In the genomic region with DNA sequence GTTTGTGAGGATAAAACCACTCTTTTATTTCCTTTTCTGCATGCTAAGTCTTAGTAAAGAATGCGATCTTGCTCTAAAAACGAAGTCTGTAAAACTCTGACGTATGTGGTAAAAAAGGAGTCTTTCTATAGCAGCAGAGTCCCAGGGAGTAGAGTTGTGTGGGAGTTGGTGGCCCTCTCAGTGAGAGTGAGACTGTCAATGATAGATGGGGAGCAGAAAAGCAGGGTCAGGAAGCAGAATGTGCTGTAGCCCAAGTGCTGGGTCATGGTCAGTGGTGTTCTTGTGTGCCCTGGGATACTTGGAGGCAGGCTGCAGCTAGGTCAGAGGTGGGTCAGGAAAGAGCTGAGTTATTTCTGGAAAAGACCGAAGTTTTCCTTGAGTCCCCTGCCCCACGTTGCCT, we compare ENCODE assay signal across 31 cellular contexts. TPM values are rescaled to one million over a fixed set of nuclear protein-coding genes. Genes with fewer than 3 reads are reported as not detected.
DNase-seq lines count a peak whose midpoint lies in the region; ATAC-seq, FAIRE-seq and TF ChIP-seq lines count a peak whose summit lies in the region.
"Had no signal": no experiment of that assay in that cellular context is flagged by ENCODE, and none has a peak within 500 bp of the region (broad histone marks: within the 10 kb centered on the region; RNA-seq: fewer than 3 reads in every experiment).

No MANE protein-coding gene starts in this region.

- H3K9me3 Mint-ChIP-seq in MCF 10A (ENCODE audit: unreplicated experiment): no peaks in the 10 kb centered on the region
- H3K9me3 Mint-ChIP-seq in mesothelial cell of epicardium: no peaks in the 10 kb centered on the region
- H3K9me3 Mint-ChIP-seq in activated CD4-positive, alpha-beta T cell treated with anti-CD3 and anti-CD28 coated beads, Interleukin-2, amount 10 ng/mL, durations not matched to agents 24 days and 14 days: no peaks in the 10 kb centered on the region
- H3K9me3 Mint-ChIP-seq: CD8-positive, alpha-beta memory T cell had no signal

- ATAC-seq in K562 (peak; percentile 56; the same call in 2 of the 3 replicates), body of pancreas (no peak), HG03571 (IDR thresholded peaks at IDR 0.05; ENCODE audit: unreplicated experiment) (no peak)
- ATAC-seq: HCT116, PC-3 had no signal

- TF ChIP-seq RAD21 in K562 (CRISPR knock-in tag; conservative IDR thresholded peaks at IDR 0.05 in 1 of 2, IDR thresholded peaks at IDR 0.05 in 1 of 2): no peak

- H3K36me3 ChIP-seq in breast epithelium: no peaks in the 10 kb centered on the region
- no peaks in the 10 kb centered on the region for H3K36me3 ChIP-seq in K562 (ENCODE audit: control insufficient read depth, insufficient read depth, low read length)
- no peaks in the 10 kb centered on the region for H3K36me3 ChIP-seq in tibial artery
- H3K36me3 ChIP-seq in body of pancreas (replicated peaks in 1 of 2; ENCODE audit: insufficient read depth in 1 of 2, low read depth in 2 of 2): no peaks in the 10 kb centered on the region
- H3K36me3 ChIP-seq: BE2C, MG63 had no signal

- H3K27ac ChIP-seq in breast epithelium (no peak overlapping the region), K562 (ENCODE audit: extremely low read depth, low read depth, low read length) (no peak overlapping the region), tibial artery (peak overlapping the region; percentile 18 to 29), body of pancreas (no peak overlapping the region)
- H3K27ac ChIP-seq: 22Rv1, GM23248, HL-60 had no signal

- intact Hi-C loops in MCF 10A (cut with micrococcal nuclease) (no loop called here), breast epithelium (cut with DNase I; ENCODE audit: low total_unique reads) (no loop called here), K562 (cut with micrococcal nuclease) (loop anchor here (10.0 kb wide), 1 partner anchor 567 kb away; a partner anchor contains a TSS), tibial artery (cut with DNase I; ENCODE audit: low total_unique reads) (loop anchor here (10.0 kb wide), 1 partner anchor 747 kb away; no protein-coding TSS in a partner anchor), body of pancreas (cut with DNase I) (no loop called here)
- intact Hi-C loops in activated CD4-positive, alpha-beta T cell treated with anti-CD3 and anti-CD28 coated beads, Interleukin-2, amount 10 ng/mL, durations not matched to agents 24 days and 14 days (cut with micrococcal nuclease): no loop called here

- POLR2A ChIA-PET in MCF 10A (lab: Yijun Ruan, JAX): no interaction called here
- POLR2A ChIA-PET in K562 (lab: Yijun Ruan, JAX): no interaction called here

- no peaks in the 10 kb centered on the region for H3K27me3 Mint-ChIP-seq in MCF 10A (ENCODE audit: insufficient read depth, unreplicated experiment)
- no peaks in the 10 kb centered on the region for H3K27me3 Mint-ChIP-seq in mesothelial cell of epicardium (ENCODE audit: low read depth)
- peaks cover 3% of the 10 kb centered on the region for H3K27me3 Mint-ChIP-seq in activated CD4-positive, alpha-beta T cell treated with anti-CD3 and anti-CD28 coated beads, Interleukin-2, amount 10 ng/mL, durations not matched to agents 24 days and 14 days

- in situ Hi-C loops in K562 (cut with MboI): loop anchor here (25.0 kb wide), 1 partner anchor 754 kb away; no protein-coding TSS in a partner anchor

- no peak for TF ChIP-seq EP300 in K562 (IDR thresholded peaks at IDR 0.05; ENCODE audit: low read length)

- H3K4me3 ChIP-seq in breast epithelium (no peak overlapping the region), K562 (no peak overlapping the region), tibial artery (no peak overlapping the region), body of pancreas (no peak overlapping the region)
- H3K4me3 ChIP-seq: GM23248, MG63 had no signal

- H4K20me1 ChIP-seq in K562 (replicated peaks; ENCODE audit: control insufficient read depth, insufficient read depth, low read length): no peaks in the 10 kb centered on the region

- BruUV-seq in MCF 10A (replicated peaks; lab: Mats Ljungman, UMichigan) (no TSS peak), K562 (replicated peaks; lab: Mats Ljungman, UMichigan) (no TSS peak)

- peak overlapping the region; percentile 20 for H3K27ac Mint-ChIP-seq in MCF 10A (ENCODE audit: low read depth, unreplicated experiment)
- H3K27ac Mint-ChIP-seq in mesothelial cell of epicardium: peak overlapping the region; percentile 58
- no peak overlapping the region for H3K27ac Mint-ChIP-seq in activated CD4-positive, alpha-beta T cell treated with anti-CD3 and anti-CD28 coated beads, Interleukin-2, amount 10 ng/mL, durations not matched to agents 24 days and 14 days
- H3K27ac Mint-ChIP-seq: CD14-positive monocyte; CD8-positive, alpha-beta memory T cell had no signal

- TF ChIP-seq CTCF in MCF 10A (IDR thresholded peaks at IDR 0.05; ENCODE audit: unreplicated experiment) (no peak), breast epithelium (IDR thresholded peaks at IDR 0.05) (no peak), K562 (IDR thresholded peaks at IDR 0.05 in 2 of 3, conservative IDR thresholded peaks at IDR 0.05 in 1 of 3; ENCODE audit: insufficient read depth in 2 of 3, low read depth in 1 of 3, low read length in 3 of 3) (no peak), mesothelial cell of epicardium (IDR thresholded peaks at IDR 0.05; ENCODE audit: unreplicated experiment) (no peak), tibial artery (IDR thresholded peaks at IDR 0.05) (no peak), body of pancreas (IDR thresholded peaks at IDR 0.05) (no peak)

- H3K9ac ChIP-seq in K562 (ENCODE audit: insufficient read depth in 1 of 2, low read depth in 2 of 2, low read length in 2 of 2): no peak overlapping the region
- H3K9ac ChIP-seq: GM23248, SK-N-SH had no signal

- TF ChIP-seq POLR2A in breast epithelium (IDR thresholded peaks at IDR 0.05) (no peak), K562 (conservative IDR thresholded peaks at IDR 0.05) (no peak), body of pancreas (IDR thresholded peaks at IDR 0.05) (no peak)

- WGBS in K562 (ENCODE audit: insufficient coverage, low coverage, missing lambda C conversion rate): 15% methylated on average over 5 of the region's 5 CpGs
- WGBS in body of pancreas, 2 donors: 53 to 63% methylated on average over 5 of the region's 5 CpGs

- no peak overlapping the region for H2AFZ ChIP-seq in K562 (ENCODE audit: low read depth, low read length)
- H2AFZ ChIP-seq: GM23248 had no signal

- H3K27me3 ChIP-seq in breast epithelium: no peaks in the 10 kb centered on the region
- H3K27me3 ChIP-seq in K562 (ENCODE audit: control insufficient read depth in 2 of 2, insufficient read depth in 2 of 2, low read length in 2 of 2): no peaks in the 10 kb centered on the region; a peak in 1 of 5 replicates
- no peaks in the 10 kb centered on the region for H3K27me3 ChIP-seq in tibial artery
- H3K27me3 ChIP-seq in body of pancreas: no peaks in the 10 kb centered on the region
- H3K27me3 ChIP-seq: MG63 had no signal

- CTCF ChIA-PET in MCF 10A (lab: Yijun Ruan, JAX) (interaction anchor here (0.7 to 1.2 kb wide), 3 partner anchors 419 to 1077 kb away, joined by 3 to 6 read pairs (median 3); no protein-coding TSS in a partner anchor), K562 (lab: Yijun Ruan, JAX; ENCODE audit: low intra/inter-chr PET ratio) (interaction anchor here (1.0 kb wide), 1 partner anchor 961 kb away, joined by 3 read pairs; no protein-coding TSS in a partner anchor)

- H3K4me2 ChIP-seq in K562 (ENCODE audit: insufficient read depth, low read length): no peak overlapping the region
- H3K4me2 ChIP-seq: SK-N-SH had no signal

- H3K36me3 Mint-ChIP-seq in MCF 10A (ENCODE audit: insufficient read depth, unreplicated experiment) (no peaks in the 10 kb centered on the region), mesothelial cell of epicardium (no peaks in the 10 kb centered on the region)
- H3K36me3 Mint-ChIP-seq in activated CD4-positive, alpha-beta T cell treated with anti-CD3 and anti-CD28 coated beads, Interleukin-2, amount 10 ng/mL, durations not matched to agents 24 days and 14 days (ENCODE audit: low read depth): no peaks in the 10 kb centered on the region
- H3K36me3 Mint-ChIP-seq: CD14-positive monocyte; CD8-positive, alpha-beta memory T cell had no signal

- H3K9me3 ChIP-seq in breast epithelium (no peaks in the 10 kb centered on the region), K562 (replicated peaks; ENCODE audit: control insufficient read depth, insufficient read depth, low read depth, low read length) (no peaks in the 10 kb centered on the region), tibial artery (no peaks in the 10 kb centered on the region), body of pancreas (no peaks in the 10 kb centered on the region)
- H3K9me3 ChIP-seq: BE2C, MG63, SK-N-SH had no signal

- H3K4me1 Mint-ChIP-seq in MCF 10A (ENCODE audit: insufficient read depth, unreplicated experiment) (peaks cover 9% of the 10 kb centered on the region), mesothelial cell of epicardium (peaks cover 23% of the 10 kb centered on the region)
- H3K4me1 Mint-ChIP-seq in activated CD4-positive, alpha-beta T cell treated with anti-CD3 and anti-CD28 coated beads, Interleukin-2, amount 10 ng/mL, durations not matched to agents 24 days and 14 days: no peaks in the 10 kb centered on the region
- H3K4me1 Mint-ChIP-seq: CD14-positive monocyte; CD8-positive, alpha-beta memory T cell had no signal

- no peaks in the 10 kb centered on the region for H3K9me1 ChIP-seq in K562 (ENCODE audit: control insufficient read depth, insufficient read depth, low read length)

- no peaks in the 10 kb centered on the region for H3K4me1 ChIP-seq in breast epithelium
- H3K4me1 ChIP-seq in K562 (replicated peaks in 1 of 2; ENCODE audit: control insufficient read depth in 2 of 2, insufficient read depth in 2 of 2, low read length in 2 of 2): no peaks in the 10 kb centered on the region
- peaks cover 0 to 48% (median 21%) of the 10 kb centered on the region in 4 donors for H3K4me1 ChIP-seq in tibial artery
- H3K4me1 ChIP-seq in body of pancreas: no peaks in the 10 kb centered on the region
- H3K4me1 ChIP-seq: BE2C had no signal

- FAIRE-seq in K562 (lab: Jason Lieb, UNC): no peak
- FAIRE-seq: GM12892 had no signal

- H3K79me2 ChIP-seq in K562 (ENCODE audit: control insufficient read depth, insufficient read depth, low read length): no peaks in the 10 kb centered on the region

- H3K4me3 Mint-ChIP-seq in MCF 10A (ENCODE audit: unreplicated experiment): no peak overlapping the region
- H3K4me3 Mint-ChIP-seq in mesothelial cell of epicardium: no peak overlapping the region
- no peak overlapping the region for H3K4me3 Mint-ChIP-seq in activated CD4-positive, alpha-beta T cell treated with anti-CD3 and anti-CD28 coated beads, Interleukin-2, amount 10 ng/mL, durations not matched to agents 24 days and 14 days
- H3K4me3 Mint-ChIP-seq: CD14-positive monocyte; CD8-positive, alpha-beta memory T cell had no signal

- no peak for DNase-seq in MCF 10A (ENCODE audit: unreplicated experiment)
- no peak for DNase-seq in breast epithelium (ENCODE audit: low spot score in 2 of 2)
- peak in 2 of 4 experiments; percentile 6 to 7 for DNase-seq in K562 (ENCODE audit: extremely low read depth in 1 of 4, low spot score in 3 of 4)
- no peak for DNase-seq in mesothelial cell of epicardium (ENCODE audit: low spot score in 2 of 2, unreplicated experiment in 2 of 2)
- DNase-seq in tibial artery: no peak
- no peak for DNase-seq in activated CD4-positive, alpha-beta T cell treated with anti-CD3 and anti-CD28 coated beads, Interleukin-2, amount 10 ng/mL, durations not matched to agents 24 days and 14 days
- no peak for DNase-seq in body of pancreas
- DNase-seq: ACHN; BE2C; CD8-positive, alpha-beta memory T cell; DMS153; DND-41; GM23248; KBM-7; MG63; NCI-H1105 treated with DMSO at 0.1 percent for 48 hours; NCI-H146; NCI-H2029; NCI-H446; NCI-H524 treated with DMSO at 0.1 percent for 48 hours; NCI-H82; NK-92 treated with Interleukin-12 subunit alpha and Interleukin-12 subunit beta, amount 100 ng/mL, for 24 hours; PC-3; SK-N-SH had no signal

RNA-seq across cellular contexts. Expression of a gene that starts 20.3 kb away (rescaled TPM):
- total RNA-seq in MCF 10A (2022) (not detected in 2 replicates), breast epithelium (not detected), K562 (2014; rRNA removed) (not detected in 2 replicates), K562 (2014; rRNA removed; fragmentation: Illumina TruSeq; extraction: Trizol) (not detected in 2 replicates), K562 (2015; rRNA removed; fragmentation: Illumina TruSeq; extraction: Trizol) (not detected in 2 replicates), K562 (2021) (not detected in 2 replicates), mesothelial cell of epicardium (not detected in 3 replicates), body of pancreas (not detected)
- not detected in 2 replicates for total RNA-seq in K562 (2011; cell fraction: chromatin; rRNA removed; ENCODE audit: low replicate concordance)
- total RNA-seq in K562 (2011; cell fraction: nucleolus; rRNA removed): not detected in 2 replicates
- total RNA-seq in K562 (2011; cell fraction: nucleoplasm; rRNA removed): not detected in 2 replicates
- polyA plus RNA-seq in K562 (2011; rRNA removed) (not detected in 2 replicates), K562 (2014; fragmentation: Illumina TruSeq; extraction: Trizol) (not detected in 2 replicates), K562 (2014; fragmentation: Nextera tagmentation; extraction: Ambion mirVana) (not detected), K562 (2014; rRNA removed) (not detected in 2 replicates)
- polyA plus RNA-seq in K562 (2011; cell fraction: cytosol; rRNA removed): not detected in 2 replicates
- polyA plus RNA-seq in K562 (2011; cell fraction: nucleus; rRNA removed): not detected in 2 replicates
- polyA plus RNA-seq in K562 (2012): not detected in 2 replicates
- polyA minus RNA-seq in K562 (2011; rRNA and poly(A)+ RNA removed): not detected in 2 replicates
- not detected in 2 replicates for polyA minus RNA-seq in K562 (2011; cell fraction: cytosol; rRNA and poly(A)+ RNA removed)
- not detected in 2 replicates for polyA minus RNA-seq in K562 (2011; cell fraction: nucleus; rRNA and poly(A)+ RNA removed)
- total RNA-seq in activated CD4-positive, alpha-beta T cell treated with anti-CD3 and anti-CD28 coated beads, Interleukin-2, amount 10 ng/mL, durations not matched to agents 24 days and 14 days: not detected in 2 replicates
- total RNA-seq: CD8-positive, alpha-beta memory T cell; GM23248; LHCN-M2; PC-3 had no signal
- polyA plus RNA-seq: CD8-positive, alpha-beta memory T cell; GM23248; SK-N-SH had no signal

RNA-seq across cellular contexts. Expression of a gene that starts 50.8 kb away (rescaled TPM):
- total RNA-seq in MCF 10A (2022): 24.4 TPM in 2 replicates
- 10 to 100 TPM; 31.5 to 40.0 (median 39.4) TPM for total RNA-seq in breast epithelium
- 4.3 and 9.8 TPM in 2 replicates for total RNA-seq in K562 (2011; cell fraction: chromatin; rRNA removed; ENCODE audit: low replicate concordance)
- 8.8 and 10.3 TPM in 2 replicates for total RNA-seq in K562 (2011; cell fraction: nucleolus; rRNA removed)
- 9.5 and 18.9 TPM in 2 replicates for total RNA-seq in K562 (2011; cell fraction: nucleoplasm; rRNA removed)
- total RNA-seq in K562 (2014; rRNA removed): 24.1 and 30.5 TPM in 2 replicates
- 16.7 and 17.9 TPM in 2 replicates for total RNA-seq in K562 (2014; rRNA removed; fragmentation: Illumina TruSeq; extraction: Trizol)
- total RNA-seq in K562 (2015; rRNA removed; fragmentation: Illumina TruSeq; extraction: Trizol): 17.0 and 18.2 TPM in 2 replicates
- 15.2 and 16.6 TPM in 2 replicates for total RNA-seq in K562 (2021)
- 9.8 and 13.4 TPM in 2 replicates for polyA plus RNA-seq in K562 (2011; rRNA removed)
- polyA plus RNA-seq in K562 (2011; cell fraction: cytosol; rRNA removed): 15.2 and 20.1 TPM in 2 replicates
- 3.4 and 5.6 TPM in 2 replicates for polyA plus RNA-seq in K562 (2011; cell fraction: nucleus; rRNA removed)
- polyA plus RNA-seq in K562 (2012): 8.2 and 12.3 TPM in 2 replicates
- 13.4 and 15.4 TPM in 2 replicates for polyA plus RNA-seq in K562 (2014; fragmentation: Illumina TruSeq; extraction: Trizol)
- polyA plus RNA-seq in K562 (2014; fragmentation: Nextera tagmentation; extraction: Ambion mirVana): 1 to 10 TPM; 3.8 to 4.8 TPM
- 16.0 and 19.4 TPM in 2 replicates for polyA plus RNA-seq in K562 (2014; rRNA removed)
- polyA minus RNA-seq in K562 (2011; rRNA and poly(A)+ RNA removed): 18.4 and 23.4 TPM in 2 replicates
- polyA minus RNA-seq in K562 (2011; cell fraction: cytosol; rRNA and poly(A)+ RNA removed): 8.7 and 14.1 TPM in 2 replicates
- 9.3 and 12.3 TPM in 2 replicates for polyA minus RNA-seq in K562 (2011; cell fraction: nucleus; rRNA and poly(A)+ RNA removed)
- total RNA-seq in mesothelial cell of epicardium: 28.7 to 33.6 TPM (median 29.5 TPM) in 3 replicates
- total RNA-seq in activated CD4-positive, alpha-beta T cell treated with anti-CD3 and anti-CD28 coated beads, Interleukin-2, amount 10 ng/mL, durations not matched to agents 24 days and 14 days: 30.8 and 32.2 TPM in 2 replicates
- total RNA-seq in body of pancreas: 10 to 100 TPM; 20.4 to 22.3 TPM

RNA-seq across cellular contexts. Expression of a gene that starts 53.1 kb away (rescaled TPM):
- 12.3 and 13.7 TPM in 2 replicates for total RNA-seq in MCF 10A (2022)
- 10 to 100 TPM; 10.9 to 16.2 (median 12.5) TPM for total RNA-seq in breast epithelium
- total RNA-seq in K562 (2011; cell fraction: chromatin; rRNA removed; ENCODE audit: low replicate concordance): 14.5 and 26.8 TPM in 2 replicates
- total RNA-seq in K562 (2011; cell fraction: nucleolus; rRNA removed): 7.5 and 8.6 TPM in 2 replicates
- 12.7 and 16.0 TPM in 2 replicates for total RNA-seq in K562 (2011; cell fraction: nucleoplasm; rRNA removed)
- 4.5 and 5.4 TPM in 2 replicates for total RNA-seq in K562 (2014; rRNA removed)
- total RNA-seq in K562 (2014; rRNA removed; fragmentation: Illumina TruSeq; extraction: Trizol): 8.7 and 9.6 TPM in 2 replicates
- total RNA-seq in K562 (2015; rRNA removed; fragmentation: Illumina TruSeq; extraction: Trizol): 6.5 and 7.8 TPM in 2 replicates
- 5.5 and 6.6 TPM in 2 replicates for total RNA-seq in K562 (2021)
- polyA plus RNA-seq in K562 (2011; rRNA removed): 5.9 and 7.7 TPM in 2 replicates
- 1.5 and 3.4 TPM in 2 replicates for polyA plus RNA-seq in K562 (2011; cell fraction: cytosol; rRNA removed)
- 2.1 TPM in 2 replicates for polyA plus RNA-seq in K562 (2011; cell fraction: nucleus; rRNA removed)
- 3.7 and 4.3 TPM in 2 replicates for polyA plus RNA-seq in K562 (2012)
- polyA plus RNA-seq in K562 (2014; fragmentation: Illumina TruSeq; extraction: Trizol): 4.8 and 5.8 TPM in 2 replicates
- polyA plus RNA-seq in K562 (2014; fragmentation: Nextera tagmentation; extraction: Ambion mirVana): 1 to 10 TPM; 3.2 to 3.6 TPM
- polyA plus RNA-seq in K562 (2014; rRNA removed): 4.7 and 6.1 TPM in 2 replicates
- 10.0 and 15.6 TPM in 2 replicates for polyA minus RNA-seq in K562 (2011; rRNA and poly(A)+ RNA removed)
- 1.9 and 4.0 TPM in 2 replicates for polyA minus RNA-seq in K562 (2011; cell fraction: cytosol; rRNA and poly(A)+ RNA removed)
- polyA minus RNA-seq in K562 (2011; cell fraction: nucleus; rRNA and poly(A)+ RNA removed): 8.3 and 16.9 TPM in 2 replicates
- 19.7 to 22.6 TPM (median 22.1 TPM) in 3 replicates for total RNA-seq in mesothelial cell of epicardium
- total RNA-seq in activated CD4-positive, alpha-beta T cell treated with anti-CD3 and anti-CD28 coated beads, Interleukin-2, amount 10 ng/mL, durations not matched to agents 24 days and 14 days: 12.1 and 12.3 TPM in 2 replicates
- 10 to 100 TPM in 1 of 2 donors, 1 to 10 TPM in 1; 4.7 to 18.5 TPM for total RNA-seq in body of pancreas

Comparison
In these comparisons a context has a peak if more than half of its experiments do, and no peak if none do; other contexts are left out.
1. H3K27ac ChIP-seq: peak in tibial artery (2 of 2); none in breast epithelium (0 of 2), K562 (single experiment) and body of pancreas (0 of 4).
2. intact Hi-C loops: an anchor here in K562 (10.0 kb wide) and tibial artery (10.0 kb wide); none called in MCF 10A, breast epithelium, activated CD4-positive, alpha-beta T cell treated with anti-CD3 and anti-CD28 coated beads, Interleukin-2, amount 10 ng/mL, durations not matched to agents 24 days and 14 days and body of pancreas.